Comparison of ENCODE assay signal across 12 cellular contexts in the genomic region with DNA sequence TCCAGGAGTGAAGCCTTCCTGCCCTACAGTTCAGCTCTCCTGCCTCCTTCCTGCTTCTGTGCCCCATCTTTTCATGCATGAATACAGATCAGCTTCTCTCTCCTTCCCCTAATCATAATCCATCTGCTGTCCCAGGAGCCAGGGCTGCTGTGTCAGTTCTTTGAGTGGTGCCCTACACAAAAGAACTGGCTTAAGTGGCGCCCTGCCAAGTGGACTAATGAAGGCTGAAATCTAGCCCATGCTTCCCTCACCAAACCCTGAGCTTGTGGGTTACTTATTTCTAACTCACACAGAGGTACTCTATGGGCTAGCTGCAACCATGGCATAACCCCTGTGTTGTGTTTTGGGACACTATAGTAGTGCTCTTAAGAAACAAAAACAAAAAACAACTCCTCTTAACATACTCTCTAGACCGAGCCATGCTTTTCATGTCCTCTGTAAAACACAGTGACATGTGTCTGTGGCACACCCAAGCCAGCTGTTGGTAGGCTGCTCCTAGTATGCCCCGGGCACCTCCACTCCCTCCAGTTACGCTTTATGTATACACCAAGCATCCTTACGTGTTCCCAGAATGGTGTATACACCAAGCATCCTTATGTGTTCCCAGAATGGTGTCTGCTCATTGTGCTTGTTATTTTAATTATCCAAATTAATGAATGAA. TPM values are rescaled to one million over a fixed set of nuclear protein-coding genes. Genes with fewer than 3 reads are reported as not detected.
DNase-seq lines count a peak whose midpoint lies in the region; ATAC-seq and TF ChIP-seq lines count a peak whose summit lies in the region.
"Had no signal": no experiment of that assay in that cellular context is flagged by ENCODE, and none has a peak within 500 bp of the region (broad histone marks: within the 10 kb centered on the region; RNA-seq: fewer than 3 reads in every experiment).

No MANE protein-coding gene starts in this region.

- no peak for ATAC-seq in SK-N-SH treated with all-trans-retinoic acid at 6 μM for 48 hours
- ATAC-seq: activated CD8-positive, alpha-beta T cell treated with anti-CD3 and anti-CD28 coated beads for 36 hours; GM12878 had no signal

- H2AFZ ChIP-seq in SK-N-SH (ENCODE audit: low read depth), result no peak overlapping the region
- H2AFZ ChIP-seq: PC-9 had no signal

- TF ChIP-seq RAD21 in SK-N-SH (IDR thresholded peaks at IDR 0.05; ENCODE audit: low read length), result no peak

- H4K20me1 ChIP-seq in SK-N-SH (ENCODE audit: insufficient read depth), result no peaks in the 10 kb centered on the region

- no peaks in the 10 kb centered on the region for H3K36me3 ChIP-seq in SK-N-SH (replicated peaks in 1 of 2; ENCODE audit: control insufficient read depth in 1 of 2, insufficient read depth in 2 of 2, low read length in 1 of 2)
- no peaks in the 10 kb centered on the region for H3K36me3 ChIP-seq in stomach
- H3K36me3 ChIP-seq in MG63, result no peaks in the 10 kb centered on the region
- H3K36me3 ChIP-seq: upper lobe of left lung had no signal

- intact Hi-C loops in stomach (cut with DNase I; ENCODE audit: low total_unique reads), result no loop called here

- TF ChIP-seq POLR2A in stomach (IDR thresholded peaks at IDR 0.05), result no peak

- H3K27ac ChIP-seq in SK-N-SH (ENCODE audit: low read depth in 2 of 2, low read length in 1 of 2) (no peak overlapping the region), stomach (no peak overlapping the region)
- H3K27ac ChIP-seq: PC-9, upper lobe of left lung had no signal

- H3K9ac ChIP-seq in SK-N-SH, result no peak overlapping the region

- H3K27me3 ChIP-seq in SK-N-SH (ENCODE audit: insufficient read depth), result no peaks in the 10 kb centered on the region
- no peaks in the 10 kb centered on the region for H3K27me3 ChIP-seq in stomach
- no peaks in the 10 kb centered on the region for H3K27me3 ChIP-seq in MG63
- H3K27me3 ChIP-seq: upper lobe of left lung had no signal

- H3K9me2 ChIP-seq in SK-N-SH, result no peaks in the 10 kb centered on the region

- H3K9me3 ChIP-seq in SK-N-SH, result no peaks in the 10 kb centered on the region
- H3K9me3 ChIP-seq in stomach, result no peaks in the 10 kb centered on the region
- H3K9me3 ChIP-seq in MG63, result no peaks in the 10 kb centered on the region
- H3K9me3 ChIP-seq: upper lobe of left lung had no signal

- H3K4me1 ChIP-seq in SK-N-SH (ENCODE audit: control insufficient read depth in 1 of 2, insufficient read depth in 2 of 2, low read depth in 1 of 2, low read length in 1 of 2) (peaks cover 4 to 7% of the 10 kb centered on the region in 2 experiments; a peak in 1 of 4 replicates), stomach (no peaks in the 10 kb centered on the region)
- H3K4me1 ChIP-seq: upper lobe of left lung had no signal

- TF ChIP-seq EP300 in SK-N-SH (IDR thresholded peaks at IDR 0.05; ENCODE audit: borderline replicate concordance in 1 of 2, low read depth in 1 of 2, low read length in 1 of 2), result no peak
- TF ChIP-seq EP300 in stomach (IDR thresholded peaks at IDR 0.05), result no peak

- CTCF ChIA-PET in SK-N-SH (lab: Yijun Ruan, JAX), result interaction anchor here (0.6 to 1.4 kb wide), 3 partner anchors 7 to 49 kb away, joined by 3 read pairs; no protein-coding TSS in a partner anchor

- DNase-seq in SK-N-SH (peak; percentile 34), NCI-H187 treated with DMSO at 0.1 percent for 48 hours (lab: John Stamatoyannopoulos, UW) (peak; percentile 76), SHP77 (lab: John Stamatoyannopoulos, UW) (peak; percentile 30 to 53), stomach (peak; percentile 46), MG63 (no peak), HT-29 (ENCODE audit: low spot score) (no peak), midbrain (lab: John Stamatoyannopoulos, UW) (no peak)
- DNase-seq: activated CD8-positive, alpha-beta T cell treated with anti-CD3 and anti-CD28 coated beads for 36 hours; PC-9; upper lobe of left lung had no signal

- WGBS in SK-N-SH (ENCODE audit: low lambda C conversion rate), result 60% methylated on average over 5 of the region's 5 CpGs
- 64 to 80% (median 69%) methylated on average over 5 of the region's 5 CpGs for WGBS in stomach, 5 donors

- H3K79me2 ChIP-seq in SK-N-SH (ENCODE audit: insufficient read depth), result no peaks in the 10 kb centered on the region

- no peak overlapping the region for H3K4me2 ChIP-seq in SK-N-SH
- H3K4me2 ChIP-seq: PC-9 had no signal

- no peak overlapping the region for H3K4me3 ChIP-seq in SK-N-SH (ENCODE audit: low read depth in 2 of 2, low read length in 1 of 2)
- no peak overlapping the region for H3K4me3 ChIP-seq in stomach
- H3K4me3 ChIP-seq in MG63, result no peak overlapping the region
- H3K4me3 ChIP-seq: GM12878, PC-9, upper lobe of left lung had no signal

- H3F3A ChIP-seq in SK-N-SH (replicated peaks; ENCODE audit: insufficient read depth), result no peaks in the 10 kb centered on the region

- TF ChIP-seq CTCF in SK-N-SH (IDR thresholded peaks at IDR 0.05) (no peak), stomach (IDR thresholded peaks at IDR 0.05) (no peak)

- POLR2A ChIA-PET in SK-N-SH (lab: Yijun Ruan, JAX), result interaction anchor here (0.8 kb wide), 1 partner anchor 193 kb away, joined by 3 read pairs; no protein-coding TSS in a partner anchor

TF ChIP-seq in SK-N-SH, 30 proteins besides CTCF, POLR2A, EP300 and RAD21:
- TF ChIP-seq POLR2AphosphoS5 (IDR thresholded peaks at IDR 0.05; ENCODE audit: low read depth, low read length) (no peak), JUND (IDR thresholded peaks at IDR 0.05) (no peak)
- TF ChIP-seq, protein P1, sequence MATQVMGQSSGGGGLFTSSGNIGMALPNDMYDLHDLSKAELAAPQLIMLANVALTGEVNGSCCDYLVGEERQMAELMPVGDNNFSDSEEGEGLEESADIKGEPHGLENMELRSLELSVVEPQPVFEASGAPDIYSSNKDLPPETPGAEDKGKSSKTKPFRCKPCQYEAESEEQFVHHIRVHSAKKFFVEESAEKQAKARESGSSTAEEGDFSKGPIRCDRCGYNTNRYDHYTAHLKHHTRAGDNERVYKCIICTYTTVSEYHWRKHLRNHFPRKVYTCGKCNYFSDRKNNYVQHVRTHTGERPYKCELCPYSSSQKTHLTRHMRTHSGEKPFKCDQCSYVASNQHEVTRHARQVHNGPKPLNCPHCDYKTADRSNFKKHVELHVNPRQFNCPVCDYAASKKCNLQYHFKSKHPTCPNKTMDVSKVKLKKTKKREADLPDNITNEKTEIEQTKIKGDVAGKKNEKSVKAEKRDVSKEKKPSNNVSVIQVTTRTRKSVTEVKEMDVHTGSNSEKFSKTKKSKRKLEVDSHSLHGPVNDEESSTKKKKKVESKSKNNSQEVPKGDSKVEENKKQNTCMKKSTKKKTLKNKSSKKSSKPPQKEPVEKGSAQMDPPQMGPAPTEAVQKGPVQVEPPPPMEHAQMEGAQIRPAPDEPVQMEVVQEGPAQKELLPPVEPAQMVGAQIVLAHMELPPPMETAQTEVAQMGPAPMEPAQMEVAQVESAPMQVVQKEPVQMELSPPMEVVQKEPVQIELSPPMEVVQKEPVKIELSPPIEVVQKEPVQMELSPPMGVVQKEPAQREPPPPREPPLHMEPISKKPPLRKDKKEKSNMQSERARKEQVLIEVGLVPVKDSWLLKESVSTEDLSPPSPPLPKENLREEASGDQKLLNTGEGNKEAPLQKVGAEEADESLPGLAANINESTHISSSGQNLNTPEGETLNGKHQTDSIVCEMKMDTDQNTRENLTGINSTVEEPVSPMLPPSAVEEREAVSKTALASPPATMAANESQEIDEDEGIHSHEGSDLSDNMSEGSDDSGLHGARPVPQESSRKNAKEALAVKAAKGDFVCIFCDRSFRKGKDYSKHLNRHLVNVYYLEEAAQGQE (IDR thresholded peaks at IDR 0.05; ENCODE audit: low read depth, low read length), result no peak

TF ChIP-seq in SK-N-SH treated with all-trans-retinoic acid at 6 μM for 48 hours, 23 proteins besides CTCF, POLR2A, EP300 and RAD21:
- TF ChIP-seq, protein P2, sequence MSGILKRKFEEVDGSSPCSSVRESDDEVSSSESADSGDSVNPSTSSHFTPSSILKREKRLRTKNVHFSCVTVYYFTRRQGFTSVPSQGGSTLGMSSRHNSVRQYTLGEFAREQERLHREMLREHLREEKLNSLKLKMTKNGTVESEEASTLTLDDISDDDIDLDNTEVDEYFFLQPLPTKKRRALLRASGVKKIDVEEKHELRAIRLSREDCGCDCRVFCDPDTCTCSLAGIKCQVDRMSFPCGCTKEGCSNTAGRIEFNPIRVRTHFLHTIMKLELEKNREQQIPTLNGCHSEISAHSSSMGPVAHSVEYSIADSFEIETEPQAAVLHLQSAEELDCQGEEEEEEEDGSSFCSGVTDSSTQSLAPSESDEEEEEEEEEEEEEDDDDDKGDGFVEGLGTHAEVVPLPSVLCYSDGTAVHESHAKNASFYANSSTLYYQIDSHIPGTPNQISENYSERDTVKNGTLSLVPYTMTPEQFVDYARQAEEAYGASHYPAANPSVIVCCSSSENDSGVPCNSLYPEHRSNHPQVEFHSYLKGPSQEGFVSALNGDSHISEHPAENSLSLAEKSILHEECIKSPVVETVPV (CRISPR knock-in tag; IDR thresholded peaks at IDR 0.05), result no peak
- TF ChIP-seq ZNF565 (CRISPR knock-in tag; conservative IDR thresholded peaks at IDR 0.05; ENCODE audit: low read depth) (no peak), BACH2 (CRISPR knock-in tag; IDR thresholded peaks at IDR 0.05; ENCODE audit: borderline replicate concordance) (no peak)

RNA-seq across cellular contexts. Expression of a gene that starts 19.3 kb away (rescaled TPM):
- polyA plus RNA-seq in SK-N-SH (2012; rRNA removed) (4.0 and 5.2 TPM in 2 replicates), stomach (1 to 10 TPM; 4.1 to 7.3 (median 4.4) TPM)
- polyA plus RNA-seq in SK-N-SH (2012; cell fraction: cytosol; rRNA removed), result 3.2 and 3.9 TPM in 2 replicates
- polyA plus RNA-seq in SK-N-SH (2012; cell fraction: nucleus; rRNA removed), result 15.1 and 20.2 TPM in 2 replicates
- total RNA-seq in stomach, result 10 to 100 TPM; 11.6 to 60.3 (median 19.1) TPM
- total RNA-seq in MG63 (2014; rRNA removed; shearing (Covaris generic); ENCODE audit: low replicate concordance), result 2.3 and 3.0 TPM in 2 replicates
- total RNA-seq in HT-29 (2014; rRNA removed; shearing (Covaris generic)), result 16.5 and 16.8 TPM in 2 replicates

Comparison
In these comparisons a context has a peak if more than half of its experiments do, and no peak if none do; other contexts are left out.
1. DNase-seq: peak in SK-N-SH (single experiment), NCI-H187 treated with DMSO at 0.1 percent for 48 hours (single experiment), SHP77 (2 of 2) and stomach (single experiment); none in MG63 (single experiment), HT-29 (single experiment) and midbrain (single experiment).